In genomic region chr1:223234164-223234501, GRCh38 we compare ENCODE assay signal across 16 cellular contexts.
DNase-seq lines count a peak whose midpoint lies in the region; ATAC-seq and TF ChIP-seq lines count a peak whose summit lies in the region.
"Had no signal": no experiment of that assay in that cellular context is flagged by ENCODE, and none has a peak within 500 bp of the region (broad histone marks: within the 10 kb centered on the region; RNA-seq: fewer than 3 reads in every experiment).

No MANE protein-coding gene starts in this region.

- in situ Hi-C loops in IMR-90 (cut with MboI; ENCODE audit: low sequenced_read_pairs) = no loop called here

- H3K27me3 ChIP-seq in IMR-90 (ENCODE audit: control insufficient read depth, insufficient read depth, low read length) (no peaks in the 10 kb centered on the region), esophagus squamous epithelium (no peaks in the 10 kb centered on the region), skeletal muscle tissue (ENCODE audit: control insufficient read depth in 3 of 3, insufficient read depth in 3 of 3, low read length in 3 of 3) (peaks cover 0 to 3% (median 0%) of the 10 kb centered on the region in 3 donors), Caco-2 (replicated peaks; ENCODE audit: control insufficient read depth, insufficient read depth, low read length) (no peaks in the 10 kb centered on the region)
- H3K27me3 ChIP-seq: BE2C, MG63, right lobe of liver had no signal

- peak overlapping the region; percentile 65 for H2AK9ac ChIP-seq in IMR-90 (replicated peaks; ENCODE audit: low read depth, low read length, poor library complexity)

- CTCF ChIA-PET in IMR-90 (lab: Yijun Ruan, JAX) (no interaction called here), Caco-2 (lab: Charles Lee) (no interaction called here)
- CTCF ChIA-PET in activated CD8-positive, alpha-beta T cell treated with anti-CD3 and anti-CD28 coated beads, Interleukin-2, amount 10 ng/mL, durations not matched to agents 7 days and 5 days (lab: Charles Lee) = interaction anchor here (6.8 kb wide), 1 partner anchor 101 kb away, joined by 41 read pairs; no protein-coding TSS in a partner anchor

- POLR2A ChIA-PET in IMR-90 (lab: Charles Lee; ENCODE audit: unreplicated experiment) (no interaction called here), Caco-2 (lab: Charles Lee) (no interaction called here)
- POLR2A ChIA-PET in activated CD8-positive, alpha-beta T cell treated with anti-CD3 and anti-CD28 coated beads, Interleukin-2, amount 10 ng/mL, durations not matched to agents 7 days and 5 days (lab: Charles Lee) = no interaction called here

- no peak for TF ChIP-seq RAD21 in IMR-90 (IDR thresholded peaks at IDR 0.05; ENCODE audit: low read length)

- H4K91ac ChIP-seq in IMR-90 (ENCODE audit: insufficient read depth, low read depth, low read length) = peak overlapping the region; percentile 72

- H3K4me2 ChIP-seq in IMR-90 (ENCODE audit: low read depth, low read length) = no peak overlapping the region

- H3K4ac ChIP-seq in IMR-90 (ENCODE audit: low read depth, low read length) = peak overlapping the region; percentile 90

- peaks cover 10% of the 10 kb centered on the region for H3K9me3 Mint-ChIP-seq in activated T-helper 17 cell treated with anti-CD3 and anti-CD28 coated beads, Interleukin-2, amount 50 U/mL, for 72 hours
- H3K9me3 Mint-ChIP-seq in activated CD8-positive, alpha-beta T cell treated with anti-CD3 and anti-CD28 coated beads, Interleukin-2, amount 10 ng/mL, durations not matched to agents 7 days and 5 days (ENCODE audit: insufficient read depth) = peaks cover 5% of the 10 kb centered on the region
- H3K9me3 Mint-ChIP-seq in Caco-2 (ENCODE audit: unreplicated experiment) = peaks cover 29% of the 10 kb centered on the region

- peak overlapping the region; percentile 89 for H2BK20ac ChIP-seq in IMR-90 (ENCODE audit: low read depth, low read length)

- H3K36me3 Mint-ChIP-seq in activated T-helper 17 cell treated with anti-CD3 and anti-CD28 coated beads, Interleukin-2, amount 50 U/mL, for 72 hours (ENCODE audit: low read depth) = no peaks in the 10 kb centered on the region
- no peaks in the 10 kb centered on the region for H3K36me3 Mint-ChIP-seq in activated CD8-positive, alpha-beta T cell treated with anti-CD3 and anti-CD28 coated beads, Interleukin-2, amount 10 ng/mL, durations not matched to agents 7 days and 5 days (ENCODE audit: low read depth)
- no peaks in the 10 kb centered on the region for H3K36me3 Mint-ChIP-seq in Caco-2 (ENCODE audit: insufficient read depth, unreplicated experiment)

- peak overlapping the region; percentile 87 for H3K14ac ChIP-seq in IMR-90 (replicated peaks; ENCODE audit: low read depth, low read length)

- ATAC-seq in IMR-90 (ENCODE audit: low read depth) (no peak), GM18505 (IDR thresholded peaks at IDR 0.05; ENCODE audit: unreplicated experiment) (no peak)
- ATAC-seq in activated T-helper 17 cell treated with anti-CD3 and anti-CD28 coated beads, Interleukin-2, amount 50 U/mL, for 72 hours (replicated peaks) = no peak
- ATAC-seq in activated CD8-positive, alpha-beta T cell treated with anti-CD3 and anti-CD28 coated beads, Interleukin-2, amount 10 ng/mL, durations not matched to agents 7 days and 5 days = no peak

- no peak overlapping the region for H3K27ac Mint-ChIP-seq in activated T-helper 17 cell treated with anti-CD3 and anti-CD28 coated beads, Interleukin-2, amount 50 U/mL, for 72 hours
- H3K27ac Mint-ChIP-seq in activated CD8-positive, alpha-beta T cell treated with anti-CD3 and anti-CD28 coated beads, Interleukin-2, amount 10 ng/mL, durations not matched to agents 7 days and 5 days = no peak overlapping the region
- H3K27ac Mint-ChIP-seq in Caco-2 (ENCODE audit: unreplicated experiment) = no peak overlapping the region
- H3K27ac Mint-ChIP-seq: activated CD4-positive, alpha-beta T cell treated with anti-CD3 and anti-CD28 coated beads, Interleukin-2, amount 10 ng/mL, durations not matched to agents 7 days and 5 days had no signal

- peak overlapping the region; percentile 86 for H2AFZ ChIP-seq in IMR-90 (replicated peaks; ENCODE audit: low read length, poor library complexity)

- H3K36me3 ChIP-seq in IMR-90 (ENCODE audit: control insufficient read depth, insufficient read depth, low read length) (no peaks in the 10 kb centered on the region), esophagus squamous epithelium (peaks cover 0 to 1% (median 0%) of the 10 kb centered on the region in 3 donors), skeletal muscle tissue (ENCODE audit: control insufficient read depth in 3 of 3, insufficient read depth in 3 of 3, low read length in 3 of 3) (no peaks in the 10 kb centered on the region), Caco-2 (ENCODE audit: control insufficient read depth, insufficient read depth, low read length) (no peaks in the 10 kb centered on the region)
- H3K36me3 ChIP-seq: BE2C, MG63, right lobe of liver had no signal

- H3K9me1 ChIP-seq in IMR-90 (ENCODE audit: insufficient read depth, low read length) = peaks cover 30% of the 10 kb centered on the region

- H3K27me3 Mint-ChIP-seq in activated T-helper 17 cell treated with anti-CD3 and anti-CD28 coated beads, Interleukin-2, amount 50 U/mL, for 72 hours = no peaks in the 10 kb centered on the region
- H3K27me3 Mint-ChIP-seq in activated CD8-positive, alpha-beta T cell treated with anti-CD3 and anti-CD28 coated beads, Interleukin-2, amount 10 ng/mL, durations not matched to agents 7 days and 5 days (ENCODE audit: low read depth) = no peaks in the 10 kb centered on the region
- no peaks in the 10 kb centered on the region for H3K27me3 Mint-ChIP-seq in Caco-2 (ENCODE audit: insufficient read depth, unreplicated experiment)
- H3K27me3 Mint-ChIP-seq: activated CD4-positive, alpha-beta T cell treated with anti-CD3 and anti-CD28 coated beads, Interleukin-2, amount 10 ng/mL, durations not matched to agents 7 days and 5 days had no signal

- H3K4me1 ChIP-seq in IMR-90 (ENCODE audit: control insufficient read depth, insufficient read depth, low read length) = peaks cover 20% of the 10 kb centered on the region
- peaks cover 0 to 17% (median 16%) of the 10 kb centered on the region in 3 donors for H3K4me1 ChIP-seq in esophagus squamous epithelium
- H3K4me1 ChIP-seq in skeletal muscle tissue (ENCODE audit: control insufficient read depth in 3 of 3, insufficient read depth in 3 of 3, low read length in 3 of 3) = peaks cover 0 to 3% (median 0%) of the 10 kb centered on the region in 3 donors
- peaks cover 15% of the 10 kb centered on the region for H3K4me1 ChIP-seq in Caco-2
- H3K4me1 ChIP-seq: BE2C, right lobe of liver had no signal

- no peaks in the 10 kb centered on the region for H4K20me1 ChIP-seq in IMR-90 (ENCODE audit: insufficient read depth, low read length)

- H3K4me1 Mint-ChIP-seq in activated T-helper 17 cell treated with anti-CD3 and anti-CD28 coated beads, Interleukin-2, amount 50 U/mL, for 72 hours = peaks cover 32% of the 10 kb centered on the region
- H3K4me1 Mint-ChIP-seq in activated CD8-positive, alpha-beta T cell treated with anti-CD3 and anti-CD28 coated beads, Interleukin-2, amount 10 ng/mL, durations not matched to agents 7 days and 5 days (ENCODE audit: low read depth) = peaks cover 43% of the 10 kb centered on the region
- peaks cover 20% of the 10 kb centered on the region for H3K4me1 Mint-ChIP-seq in Caco-2 (ENCODE audit: low read depth, unreplicated experiment)

- H3K9me3 ChIP-seq in IMR-90 (ENCODE audit: control insufficient read depth, insufficient read depth, low read length) (no peaks in the 10 kb centered on the region), esophagus squamous epithelium (no peaks in the 10 kb centered on the region), skeletal muscle tissue (ENCODE audit: control insufficient read depth in 3 of 3, low read length in 3 of 3) (peaks cover 0 to 2% (median 0%) of the 10 kb centered on the region in 3 donors), Caco-2 (peaks cover 17% of the 10 kb centered on the region; the same call in 1 of the 2 replicates)
- H3K9me3 ChIP-seq: BE2C, right lobe of liver had no signal

- H3K9ac ChIP-seq in IMR-90 (ENCODE audit: low read depth, low read length) (no peak overlapping the region), skeletal muscle tissue (ENCODE audit: low read depth in 1 of 3, low read length in 3 of 3) (no peak overlapping the region)

- no peak overlapping the region for H3K4me3 ChIP-seq in IMR-90 (ENCODE audit: insufficient read depth, low read depth, low read length)
- no peak overlapping the region for H3K4me3 ChIP-seq in esophagus squamous epithelium
- no peak overlapping the region for H3K4me3 ChIP-seq in skeletal muscle tissue (ENCODE audit: low read length in 3 of 3)
- H3K4me3 ChIP-seq in Caco-2 (ENCODE audit: low read depth, low read length) = no peak overlapping the region
- H3K4me3 ChIP-seq: MG63, right lobe of liver had no signal

- no peak for TF ChIP-seq POLR2A in IMR-90 (IDR thresholded peaks at IDR 0.05; ENCODE audit: low read depth, low read length)
- TF ChIP-seq POLR2A in esophagus squamous epithelium (IDR thresholded peaks at IDR 0.05) = no peak
- no peak for TF ChIP-seq POLR2A in GM18505 (IDR thresholded peaks at IDR 0.05; ENCODE audit: borderline replicate concordance, extremely low read depth, insufficient read depth, insufficient read length)

- peak overlapping the region; percentile 43; the same call in 1 of the 2 replicates for H3K18ac ChIP-seq in IMR-90 (ENCODE audit: low read depth, low read length)

- BruUV-seq in IMR-90 (replicated peaks; lab: Mats Ljungman, UMichigan) = no TSS peak
- BruUV-seq in Caco-2 (replicated peaks; lab: Mats Ljungman, UMichigan) = no TSS peak

- H3K79me1 ChIP-seq in IMR-90 (ENCODE audit: low read depth in 1 of 2, low read length in 2 of 2) = peaks cover 0 to 3% of the 10 kb centered on the region in 2 experiments; a peak in 1 of 4 replicates

- H2AK5ac ChIP-seq in IMR-90 (ENCODE audit: low read depth, low read length) = peak overlapping the region; percentile 79

- peak overlapping the region; percentile 76 for H3K23ac ChIP-seq in IMR-90 (ENCODE audit: low read depth, low read length)

- WGBS in IMR-90 (ENCODE audit: extremely low coverage in 2 of 2, insufficient read length in 1 of 2), 2 experiments = no CpG with 5 or more reads among the region's 1 CpG
- 46 to 50% methylated on average over 1 of the region's 1 CpG for WGBS in esophagus squamous epithelium, 2 donors

- peak overlapping the region; percentile 78 for H2BK5ac ChIP-seq in IMR-90 (ENCODE audit: low read depth, low read length, poor library complexity, severe bottlenecking)

- H3K27ac ChIP-seq in IMR-90 (ENCODE audit: insufficient read depth, low read length) (peak overlapping the region; percentile 7; the same call in 1 of the 2 replicates), esophagus squamous epithelium (peak overlapping the region; percentile 60 to 72 (median 65)), skeletal muscle tissue (ENCODE audit: low read depth, low read length) (peak overlapping the region; percentile 48)
- H3K27ac ChIP-seq: right lobe of liver had no signal

- peak overlapping the region; percentile 88 for H2BK15ac ChIP-seq in IMR-90 (ENCODE audit: low read depth, low read length)

- H3K56ac ChIP-seq in IMR-90 (ENCODE audit: extremely low read depth, insufficient read depth, low read length) = peak overlapping the region; percentile 80

- H4K5ac ChIP-seq in IMR-90 (ENCODE audit: low read depth, low read length) = peak overlapping the region; percentile 14; the same call in 1 of the 2 replicates

- H4K8ac ChIP-seq in IMR-90 (ENCODE audit: low read depth in 2 of 2, low read length in 2 of 2) = peak overlapping the region; percentile 49 to 78

- dilution Hi-C loops in IMR-90 (cut with HindIII; ENCODE audit: low sequenced_read_pairs, unreplicated experiment) = no loop called here

- peak overlapping the region; percentile 37 for H3K4me3 Mint-ChIP-seq in activated T-helper 17 cell treated with anti-CD3 and anti-CD28 coated beads, Interleukin-2, amount 50 U/mL, for 72 hours
- H3K4me3 Mint-ChIP-seq in activated CD8-positive, alpha-beta T cell treated with anti-CD3 and anti-CD28 coated beads, Interleukin-2, amount 10 ng/mL, durations not matched to agents 7 days and 5 days = no peak overlapping the region
- no peak overlapping the region for H3K4me3 Mint-ChIP-seq in Caco-2 (ENCODE audit: unreplicated experiment)
- H3K4me3 Mint-ChIP-seq: activated CD4-positive, alpha-beta T cell treated with anti-CD3 and anti-CD28 coated beads, Interleukin-2, amount 10 ng/mL, durations not matched to agents 7 days and 5 days had no signal

- no peak for DNase-seq in IMR-90
- DNase-seq in esophagus squamous epithelium (lab: John Stamatoyannopoulos, UW) = no peak
- DNase-seq in activated CD8-positive, alpha-beta T cell treated with anti-CD3 and anti-CD28 coated beads, Interleukin-2, amount 10 ng/mL, durations not matched to agents 7 days and 5 days = no peak
- DNase-seq in Caco-2 = no peak
- DNase-seq: activated CD4-positive, alpha-beta T cell treated with anti-CD3 and anti-CD28 coated beads, Interleukin-2, amount 10 ng/mL, durations not matched to agents 7 days and 5 days; activated T-cell treated with anti-CD3 and anti-CD28 coated beads, Interleukin-2, amount 50 U/mL, for 1 hour; BE2C; kidney; NCI-H1694 treated with DMSO at 0.1 percent for 48 hours; NCI-H446 treated with DMSO at 0.1 percent for 48 hours; stimulated activated CD4-positive, alpha-beta T cell treated with anti-CD3 and anti-CD28 coated beads, Interleukin-4, amount 100 ng/mL, for 1 hour had no signal

- intact Hi-C loops in IMR-90 (cut with micrococcal nuclease) = loop anchor here (5.0 kb wide), 1 partner anchor 178 kb away; no protein-coding TSS in a partner anchor
- intact Hi-C loops in esophagus squamous epithelium (cut with DNase I) = no loop called here
- intact Hi-C loops in Caco-2 (cut with micrococcal nuclease; ENCODE audit: unreplicated experiment) = no loop called here

- TF ChIP-seq CTCF in IMR-90 (conservative IDR thresholded peaks at IDR 0.05; ENCODE audit: low read depth, low read length) (no peak), esophagus squamous epithelium (IDR thresholded peaks at IDR 0.05) (no peak), Caco-2 (IDR thresholded peaks at IDR 0.05; ENCODE audit: insufficient read depth in 1 of 2, low read depth in 1 of 2, low read length in 1 of 2, severe bottlenecking in 1 of 2, unreplicated experiment in 1 of 2) (no peak)

- H2BK120ac ChIP-seq in IMR-90 (ENCODE audit: low read depth, low read length) = peak overlapping the region; percentile 98

Comparison
In these comparisons a context has a peak if more than half of its experiments do, and no peak if none do; other contexts are left out.
1. H3K27ac ChIP-seq: peak in every context shown above with its lines; median percentile 65 in esophagus squamous epithelium; 48 in skeletal muscle tissue; 7 in IMR-90.